1 cellular context compared by ENCODE assay signal in the genomic region with DNA sequence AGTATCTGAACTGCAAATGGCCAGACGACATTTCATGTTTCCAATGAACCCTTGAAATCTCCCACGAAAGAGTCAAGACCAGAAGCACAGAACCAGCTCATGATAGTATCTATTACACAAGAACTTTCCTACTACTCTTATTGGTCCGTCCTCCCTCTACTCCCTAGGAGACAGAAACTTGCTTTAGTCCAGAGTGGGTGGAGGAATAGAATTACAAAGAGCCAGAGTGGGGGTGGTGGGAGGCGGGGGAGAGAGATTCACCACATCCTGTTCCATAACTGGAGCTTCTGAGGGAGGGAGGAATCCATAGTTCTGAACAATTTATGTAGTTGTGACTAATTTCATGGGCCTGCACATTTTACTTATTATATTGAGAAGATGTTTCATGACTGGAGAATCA.
TF ChIP-seq lines count a peak whose summit lies in the region.

No MANE protein-coding gene starts in this region.

TF ChIP-seq in IMR-90, 13 proteins besides CTCF, POLR2A, EP300 and RAD21 (continued from another document):
- TF ChIP-seq RCOR1 (IDR thresholded peaks at IDR 0.05; ENCODE audit: insufficient replicate concordance, low read length) (no peak), FOS (IDR thresholded peaks at IDR 0.05; ENCODE audit: low read depth, low read length) (no peak), MAFK (IDR thresholded peaks at IDR 0.05; ENCODE audit: low read depth, low read length) (no peak)
- TF ChIP-seq, protein P1, sequence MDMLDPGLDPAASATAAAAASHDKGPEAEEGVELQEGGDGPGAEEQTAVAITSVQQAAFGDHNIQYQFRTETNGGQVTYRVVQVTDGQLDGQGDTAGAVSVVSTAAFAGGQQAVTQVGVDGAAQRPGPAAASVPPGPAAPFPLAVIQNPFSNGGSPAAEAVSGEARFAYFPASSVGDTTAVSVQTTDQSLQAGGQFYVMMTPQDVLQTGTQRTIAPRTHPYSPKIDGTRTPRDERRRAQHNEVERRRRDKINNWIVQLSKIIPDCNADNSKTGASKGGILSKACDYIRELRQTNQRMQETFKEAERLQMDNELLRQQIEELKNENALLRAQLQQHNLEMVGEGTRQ (IDR thresholded peaks at IDR 0.05; ENCODE audit: low read depth, low read length): no peak
